ENCODE assay signal across 8 cellular contexts in genomic region chr5:40796487-40796889, GRCh38. TPM values are rescaled to one million over a fixed set of nuclear protein-coding genes. Genes with fewer than 3 reads are reported as not detected.
DNase-seq lines count a peak whose midpoint lies in the region; ATAC-seq and TF ChIP-seq lines count a peak whose summit lies in the region.

No MANE protein-coding gene starts in this region.

- no peak for TF ChIP-seq POLR2A in right lobe of liver (IDR thresholded peaks at IDR 0.05)

- ATAC-seq in Right ventricle myocardium inferior (peak; percentile 41), right lobe of liver (peak in 3 of 4 donors; percentile 13 to 25 (median 23)), aorta (ENCODE audit: low FRiP score) (peak; percentile 28)

- WGBS in right lobe of liver (ENCODE audit: insufficient coverage, low coverage, low lambda C conversion rate, missing lambda C conversion rate): 9% methylated on average over 3 of the region's 3 CpGs
- WGBS in aorta, 2 donors: 32 to 35% methylated on average over 3 of the region's 3 CpGs

- no peak for TF ChIP-seq CTCF in right lobe of liver (IDR thresholded peaks at IDR 0.05)

- H3K4me1 ChIP-seq in adipocyte (ENCODE audit: control insufficient read depth, insufficient read depth, low read length) (peaks cover 31% of the 10 kb centered on the region), right lobe of liver (peaks cover 0 to 24% (median 11%) of the 10 kb centered on the region in 4 donors), aorta (ENCODE audit: control insufficient read depth in 1 of 2, insufficient read depth in 2 of 2, low read length in 2 of 2) (peaks cover 0 to 8% of the 10 kb centered on the region in 2 donors)

- DNase-seq in Right ventricle myocardium inferior (ENCODE audit: missing footprints) (no peak), cardiac septum (ENCODE audit: low spot score) (no peak), adipocyte (ENCODE audit: low read depth) (peak; percentile 71), right lobe of liver (no peak), aorta (no peak), NCI-H510A treated with DMSO at 0.1 percent for 48 hours (lab: John Stamatoyannopoulos, UW) (no peak), nucleus accumbens (lab: John Stamatoyannopoulos, UW) (no peak), SHP77 (lab: John Stamatoyannopoulos, UW) (no peak)

- H3K4me3 ChIP-seq in adipocyte (ENCODE audit: low read length) (peak overlapping the region; percentile 92), right lobe of liver (peak overlapping the region; percentile 92 to 98 (median 97)), aorta (ENCODE audit: low read length in 2 of 2) (peak overlapping the region; percentile 20 to 48)

- H3K9me3 ChIP-seq in adipocyte (ENCODE audit: control insufficient read depth, low read length) (no peaks in the 10 kb centered on the region), right lobe of liver (no peaks in the 10 kb centered on the region), aorta (ENCODE audit: control insufficient read depth, low read length) (no peaks in the 10 kb centered on the region)

- H3K27me3 ChIP-seq in adipocyte (replicated peaks; ENCODE audit: control insufficient read depth, insufficient read depth, low read length) (no peaks in the 10 kb centered on the region), right lobe of liver (no peaks in the 10 kb centered on the region), aorta (ENCODE audit: control insufficient read depth in 1 of 2, insufficient read depth in 2 of 2, low read length in 1 of 2) (no peaks in the 10 kb centered on the region)

- H3K9ac ChIP-seq in adipocyte (ENCODE audit: low read length): peak overlapping the region; percentile 92

- H3K36me3 ChIP-seq in adipocyte (ENCODE audit: control insufficient read depth, insufficient read depth, low read length, severe bottlenecking): no peaks in the 10 kb centered on the region
- no peaks in the 10 kb centered on the region for H3K36me3 ChIP-seq in right lobe of liver
- no peaks in the 10 kb centered on the region for H3K36me3 ChIP-seq in aorta (ENCODE audit: control insufficient read depth in 1 of 2, insufficient read depth in 2 of 2, low read length in 1 of 2)

- intact Hi-C loops in Right ventricle myocardium inferior (cut with DNase I): no loop called here
- intact Hi-C loops in cardiac septum (cut with DNase I): no loop called here
- intact Hi-C loops in right lobe of liver (cut with DNase I): no loop called here
- intact Hi-C loops in aorta (cut with DNase I): loop anchor here in 1 of 2 donors (2.0 kb wide), 1 partner anchor 42 kb away; the partner anchor contains the start of gene TTC33

- H3K27ac ChIP-seq in right lobe of liver (peak overlapping the region; percentile 59 to 92 (median 85)), aorta (ENCODE audit: low read depth in 1 of 2, low read length in 2 of 2) (no peak overlapping the region)

RNA-seq across cellular contexts. Expression of gene PRKAA1, which starts 1.7 kb away (rescaled TPM):
- total RNA-seq in Right ventricle myocardium inferior (33.6 TPM), cardiac septum (50.5 TPM), right lobe of liver (10 to 100 TPM; 36.7 to 82.4 (median 69.9) TPM), aorta (100 to 1,000 TPM; 103 to 104 TPM)
- polyA plus RNA-seq in aorta: 10 to 100 TPM; 20.5 to 49.8 TPM

RNA-seq across cellular contexts. Expression of gene RPL37, which starts 38.5 kb away (rescaled TPM):
- total RNA-seq in Right ventricle myocardium inferior: 693 TPM
- total RNA-seq in cardiac septum: 510 TPM
- 100 to 1,000 TPM in 4 of 6 experiments, 10 to 100 TPM in 2; 36.5 to 472 (median 400) TPM for total RNA-seq in right lobe of liver
- 100 to 1,000 TPM; 772 to 916 TPM for total RNA-seq in aorta
- 1,000 to 10,000 TPM; 1,304 to 1,463 TPM for polyA plus RNA-seq in aorta

RNA-seq across cellular contexts. Expression of gene TTC33, which starts 40.7 kb away (rescaled TPM):
- total RNA-seq in Right ventricle myocardium inferior: 19.3 TPM
- total RNA-seq in cardiac septum: 19.1 TPM
- total RNA-seq in right lobe of liver: 1 to 10 TPM; 5.6 to 9.2 (median 7.0) TPM
- total RNA-seq in aorta: 10 to 100 TPM; 18.7 to 19.4 TPM
- polyA plus RNA-seq in aorta: 10 to 100 TPM; 11.9 to 13.0 TPM

RNA-seq across cellular contexts. Expression of gene CARD6, which starts 44.7 kb away (rescaled TPM):
- total RNA-seq in Right ventricle myocardium inferior (7.1 TPM), cardiac septum (6.2 TPM), right lobe of liver (1 to 10 TPM; 3.0 to 6.2 (median 3.3) TPM), aorta (10 to 100 TPM; 10.4 to 19.8 TPM)
- polyA plus RNA-seq in aorta: 1 to 10 TPM; 4.6 to 4.8 TPM

Comparison
In these comparisons a context has a peak if more than half of its experiments do, and no peak if none do; other contexts are left out.
1. H3K4me3 ChIP-seq: peak in every context shown above with its lines; median percentile 97 in right lobe of liver; 92 in adipocyte; 34 in aorta.
2. H3K27ac ChIP-seq: peak in right lobe of liver (3 of 3); none in aorta (0 of 2).
3. Peak in every context shown above with its lines, with median percentiles within 50 percentile points of each other: ATAC-seq.